ENCODE assay signal across 9 cellular contexts in the genomic region with DNA sequence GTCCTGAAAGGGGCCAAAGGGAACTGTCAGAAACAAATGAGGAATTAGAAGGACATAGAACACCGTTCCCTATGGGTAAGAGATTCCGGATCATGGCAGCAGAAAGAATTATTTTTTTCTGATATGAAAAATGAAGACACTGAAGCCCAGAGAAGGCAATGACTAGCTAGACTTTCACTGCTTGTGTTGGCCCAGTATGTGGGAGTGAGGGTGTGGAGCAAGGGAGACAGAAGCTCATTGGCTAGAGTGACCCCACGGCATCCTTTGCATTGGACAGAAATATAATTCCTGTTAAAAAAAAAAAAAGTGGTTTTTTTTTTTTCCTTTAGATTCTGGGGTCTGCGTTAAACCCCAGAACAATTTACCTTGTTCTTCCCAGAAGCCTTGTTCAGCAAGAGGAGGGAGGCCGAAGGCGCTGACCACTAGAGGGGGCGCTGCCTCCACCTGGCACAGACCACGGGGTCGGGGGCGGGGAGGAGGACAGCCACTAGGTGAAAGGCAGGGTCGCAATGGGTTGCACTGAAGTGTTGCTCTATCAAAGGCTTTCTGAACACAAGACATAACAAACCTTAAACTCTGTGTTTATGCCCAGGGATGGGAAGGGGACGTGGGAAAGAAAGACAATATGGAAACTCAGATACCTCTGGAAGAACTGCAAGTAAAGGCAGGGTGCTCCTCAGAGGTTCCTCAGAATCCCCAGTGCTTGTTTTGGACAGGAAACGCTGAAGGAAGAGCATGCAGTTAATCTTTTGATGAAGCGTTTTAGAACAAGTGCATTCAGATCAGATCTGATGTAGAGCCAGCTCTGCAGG.
A peak's percentile ranks its signal among the peaks of the same experiment; 100 is the strongest.
DNase-seq lines count a peak whose midpoint lies in the region; ATAC-seq and TF ChIP-seq lines count a peak whose summit lies in the region.
"Had no signal": no experiment of that assay in that cellular context is flagged by ENCODE, and none has a peak within 500 bp of the region (broad histone marks: within the 10 kb centered on the region; RNA-seq: fewer than 3 reads in every experiment).

No MANE protein-coding gene starts in this region.

- TF ChIP-seq POLR2A in gastrocnemius medialis (IDR thresholded peaks at IDR 0.05): no peak

- TF ChIP-seq CTCF in HFF-Myc (IDR thresholded peaks at IDR 0.05; ENCODE audit: low read depth, low read length, missing control alignments) (peak; percentile 76), foreskin keratinocyte (conservative IDR thresholded peaks at IDR 0.05) (peak; percentile 64), gastrocnemius medialis (IDR thresholded peaks at IDR 0.05 in 4 of 5, conservative IDR thresholded peaks at IDR 0.05 in 1 of 5) (peak; percentile 43 to 84 (median 64))

- intact Hi-C loops in gastrocnemius medialis (cut with DNase I; ENCODE audit: low total_unique reads): loop anchor here (1.0 kb wide), 1 partner anchor 242 kb away; no protein-coding TSS in a partner anchor

- in situ Hi-C loops in Caki2 (cut with HindIII; ENCODE audit: low pct_unique_long_range_greater_than_20kb, low sequenced_read_pairs) (no loop called here), gastrocnemius medialis (cut with MboI; ENCODE audit: low sequenced_read_pairs in 4 of 4) (loop anchor here in 3 of 4 donors (10.0 to 25.0 kb wide), 2 partner anchors 237 to 244 kb away; a partner anchor contains a TSS)

- H3K4me1 ChIP-seq in foreskin keratinocyte: no peaks in the 10 kb centered on the region
- peaks cover 0 to 5% of the 10 kb centered on the region in 2 donors for H3K4me1 ChIP-seq in gastrocnemius medialis

- H3K27me3 ChIP-seq in foreskin keratinocyte (peaks cover 2% of the 10 kb centered on the region), gastrocnemius medialis (no peaks in the 10 kb centered on the region)

- ATAC-seq in foreskin keratinocyte: peak; percentile 28
- peak; percentile 56 to 75 for ATAC-seq in gastrocnemius medialis
- ATAC-seq in GM21423 (IDR thresholded peaks at IDR 0.05; ENCODE audit: unreplicated experiment): no peak

- H3K4me3 ChIP-seq in HFF-Myc (replicated peaks; ENCODE audit: low read depth, low read length) (no peak overlapping the region), gastrocnemius medialis (no peak overlapping the region)
- H3K4me3 ChIP-seq: thoracic aorta had no signal

- DNase-seq in Caki2 (ENCODE audit: low read depth): peak; percentile 48
- DNase-seq in HFF-Myc (ENCODE audit: extremely low read depth, low read depth): no peak
- peak; percentile 77 for DNase-seq in RPMI8226
- DNase-seq in foreskin keratinocyte: no peak
- peak in 1 of 2 donors; percentile 26 for DNase-seq in gastrocnemius medialis
- no peak for DNase-seq in CD1c-positive myeloid dendritic cell (ENCODE audit: extremely low spot score)
- no peak for DNase-seq in NCI-H1436 treated with DMSO at 0.1 percent for 48 hours (lab: John Stamatoyannopoulos, UW)

- no peaks in the 10 kb centered on the region for H3K36me3 ChIP-seq in gastrocnemius medialis
- H3K36me3 ChIP-seq: thoracic aorta had no signal

- H3K9me3 ChIP-seq in gastrocnemius medialis: no peaks in the 10 kb centered on the region
- H3K9me3 ChIP-seq: thoracic aorta had no signal

- H3K27ac ChIP-seq in foreskin keratinocyte: no peak overlapping the region
- H3K27ac ChIP-seq in gastrocnemius medialis: no peak overlapping the region
- H3K27ac ChIP-seq: thoracic aorta had no signal

Comparison
In these comparisons a context has a peak if more than half of its experiments do, and no peak if none do; other contexts are left out.
1. DNase-seq: peak in Caki2 (single experiment) and RPMI8226 (single experiment); none in HFF-Myc (single experiment), foreskin keratinocyte (0 of 2), CD1c-positive myeloid dendritic cell (single experiment) and NCI-H1436 treated with DMSO at 0.1 percent for 48 hours (single experiment).
2. Peak in every context shown above with its lines, with median percentiles within 50 percentile points of each other: CTCF ChIP-seq.